10 cellular contexts compared by ENCODE assay signal in the genomic region with DNA sequence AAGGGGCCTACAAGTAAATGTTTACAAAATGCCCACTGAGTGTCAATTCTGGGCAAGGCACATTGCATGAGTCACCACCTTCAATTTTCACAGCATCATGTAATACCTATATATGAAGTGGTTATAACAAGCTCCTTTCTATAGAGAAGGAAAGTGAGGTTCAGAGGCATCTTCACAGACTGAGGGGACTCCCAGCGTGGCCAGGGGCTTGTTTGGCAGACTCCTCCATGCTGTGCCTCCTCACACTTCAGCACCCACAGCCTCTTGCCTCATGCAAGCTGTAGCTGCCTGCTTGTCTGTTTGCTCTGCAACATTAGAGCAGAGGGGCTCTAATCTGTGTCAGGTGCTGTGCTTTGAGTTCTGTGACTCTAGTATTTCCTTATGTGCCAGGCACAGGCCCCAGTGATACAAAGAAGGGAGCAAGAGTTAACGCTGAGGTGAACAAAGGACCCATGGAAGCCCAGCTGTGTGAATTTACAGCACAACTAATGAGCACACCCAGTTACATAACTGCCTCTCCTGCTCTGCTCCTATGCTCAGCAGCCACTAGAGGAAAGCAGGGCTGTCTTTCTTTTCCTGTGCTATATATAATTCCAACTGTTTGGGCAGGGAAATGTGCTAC.
DNase-seq lines count a peak whose midpoint lies in the region; ATAC-seq and TF ChIP-seq lines count a peak whose summit lies in the region.
"Had no signal": no experiment of that assay in that cellular context is flagged by ENCODE, and none has a peak within 500 bp of the region (broad histone marks: within the 10 kb centered on the region; RNA-seq: fewer than 3 reads in every experiment).

No MANE protein-coding gene starts in this region.

- H3K27me3 ChIP-seq in RWPE2 (ENCODE audit: insufficient read depth, poor library complexity, severe bottlenecking), result no peaks in the 10 kb centered on the region
- H3K27me3 ChIP-seq in heart left ventricle, result no peaks in the 10 kb centered on the region
- no peaks in the 10 kb centered on the region for H3K27me3 ChIP-seq in psoas muscle (ENCODE audit: insufficient read depth in 3 of 3, low read length in 2 of 3)
- no peaks in the 10 kb centered on the region for H3K27me3 ChIP-seq in naive thymus-derived CD4-positive, alpha-beta T cell (ENCODE audit: control insufficient read depth in 2 of 2, insufficient read depth in 2 of 2, low read length in 2 of 2)

- H3K4me1 ChIP-seq in RWPE2 (ENCODE audit: insufficient read depth, poor library complexity, severe bottlenecking), result peaks cover 52% of the 10 kb centered on the region
- H3K4me1 ChIP-seq in heart left ventricle, result peaks cover 26 to 69% (median 57%) of the 10 kb centered on the region in 12 donors
- H3K4me1 ChIP-seq in psoas muscle, result peaks cover 66% of the 10 kb centered on the region
- peaks cover 0 to 6% of the 10 kb centered on the region in 2 donors for H3K4me1 ChIP-seq in naive thymus-derived CD4-positive, alpha-beta T cell (ENCODE audit: control insufficient read depth in 2 of 2, insufficient read depth in 2 of 2, low read length in 2 of 2)

- H3K4me1 Mint-ChIP-seq in naive thymus-derived CD4-positive, alpha-beta T cell, result peaks cover 9 to 20% (median 15%) of the 10 kb centered on the region in 7 donors

- WGBS in heart left ventricle, 4 donors, result 35 to 36% (median 36%) methylated on average over 2 of the region's 2 CpGs
- 29 to 50% (median 30%) methylated on average over 2 of the region's 2 CpGs for WGBS in psoas muscle, 3 donors

- TF ChIP-seq CTCF in RWPE2 (IDR thresholded peaks at IDR 0.05; ENCODE audit: poor library complexity, severe bottlenecking) (peak; percentile 37), heart left ventricle (IDR thresholded peaks at IDR 0.05) (peak in 5 of 12 donors; percentile 27 to 50 (median 41)), psoas muscle (IDR thresholded peaks at IDR 0.05) (peak; percentile 25)

- peaks cover 0 to 5% (median 0%) of the 10 kb centered on the region in 5 donors for H3K36me3 Mint-ChIP-seq in naive thymus-derived CD4-positive, alpha-beta T cell

- H3K9me3 ChIP-seq in RWPE2 (ENCODE audit: severe bottlenecking) (no peaks in the 10 kb centered on the region), heart left ventricle (no peaks in the 10 kb centered on the region), psoas muscle (no peaks in the 10 kb centered on the region)
- no peaks in the 10 kb centered on the region for H3K9me3 ChIP-seq in naive thymus-derived CD4-positive, alpha-beta T cell (ENCODE audit: control insufficient read depth in 2 of 3, low read length in 3 of 3)

- no peak overlapping the region for H3K4me3 ChIP-seq in RWPE2 (ENCODE audit: severe bottlenecking)
- no peak overlapping the region for H3K4me3 ChIP-seq in heart left ventricle
- H3K4me3 ChIP-seq in psoas muscle, result no peak overlapping the region
- H3K4me3 ChIP-seq in naive thymus-derived CD4-positive, alpha-beta T cell (ENCODE audit: low read length), result no peak overlapping the region

- H3K27ac Mint-ChIP-seq in naive thymus-derived CD4-positive, alpha-beta T cell, result peak overlapping the region in 1 of 9 donors; percentile 11
- H3K27ac Mint-ChIP-seq: activated naive CD8-positive, alpha-beta T cell treated with anti-CD3 and anti-CD28 coated beads, Interleukin-2, amount 10 ng/mL, durations not matched to agents 7 days and 5 days had no signal

- intact Hi-C loops in heart left ventricle (cut with DNase I) (loop anchor here in 8 of 10 donors (5.0 to 10.0 kb wide), 8 partner anchors 72 to 162 kb away; a partner anchor contains a TSS), psoas muscle (cut with DNase I) (loop anchor here in 1 of 2 donors (5.0 kb wide), 2 partner anchors 72 to 97 kb away; a partner anchor contains a TSS)
- intact Hi-C loops in naive thymus-derived CD4-positive, alpha-beta T cell (cut with micrococcal nuclease), result no loop called here

- ATAC-seq in RWPE2 (ENCODE audit: low read depth) (no peak), heart left ventricle (peak; percentile 52 to 81 (median 67)), psoas muscle (peak in 3 of 4 donors; percentile 31 to 66 (median 38)), GM21528 (IDR thresholded peaks at IDR 0.05; ENCODE audit: low FRiP score, unreplicated experiment) (no peak)
- no peak for ATAC-seq in naive thymus-derived CD4-positive, alpha-beta T cell

- CTCF ChIA-PET in naive thymus-derived CD4-positive, alpha-beta T cell (lab: Charles Lee), result interaction anchor here (1.0 kb wide), 1 partner anchor 12 kb away, joined by 3 read pairs; no protein-coding TSS in a partner anchor

- H3K36me3 ChIP-seq in RWPE2 (ENCODE audit: low read depth), result peaks cover 3% of the 10 kb centered on the region; the same call in 1 of the 2 replicates
- no peaks in the 10 kb centered on the region for H3K36me3 ChIP-seq in heart left ventricle
- no peaks in the 10 kb centered on the region for H3K36me3 ChIP-seq in psoas muscle (ENCODE audit: insufficient read depth in 1 of 2, low read depth in 1 of 2)
- no peaks in the 10 kb centered on the region for H3K36me3 ChIP-seq in naive thymus-derived CD4-positive, alpha-beta T cell (ENCODE audit: control insufficient read depth in 2 of 3, insufficient read depth in 3 of 3, low read length in 3 of 3)

- H3K27me3 Mint-ChIP-seq in naive thymus-derived CD4-positive, alpha-beta T cell, result no peaks in the 10 kb centered on the region
- H3K27me3 Mint-ChIP-seq: activated naive CD8-positive, alpha-beta T cell treated with anti-CD3 and anti-CD28 coated beads, Interleukin-2, amount 10 ng/mL, durations not matched to agents 7 days and 5 days had no signal

- DNase-seq in ELR (ENCODE audit: low read depth) (peak; percentile 38), RWPE2 (ENCODE audit: low spot score) (no peak), heart left ventricle (peak in 2 of 5 donors; percentile 34 to 39), psoas muscle (no peak), AG08395 (ENCODE audit: low spot score) (no peak), glomerular visceral epithelial cell (ENCODE audit: extremely low spot score) (no peak)
- no peak for DNase-seq in naive thymus-derived CD4-positive, alpha-beta T cell
- DNase-seq: activated naive CD8-positive, alpha-beta T cell treated with anti-CD3 and anti-CD28 coated beads, Interleukin-2, amount 10 ng/mL, durations not matched to agents 7 days and 5 days had no signal

- H3K27ac ChIP-seq in RWPE2 (ENCODE audit: poor library complexity, severe bottlenecking), result peak overlapping the region; percentile 99
- H3K27ac ChIP-seq in heart left ventricle, result peak overlapping the region; percentile 53 to 95 (median 89)
- peak overlapping the region; percentile 50 for H3K27ac ChIP-seq in psoas muscle
- H3K27ac ChIP-seq in naive thymus-derived CD4-positive, alpha-beta T cell (ENCODE audit: low read depth, low read length), result no peak overlapping the region

- no peak overlapping the region for H3K4me3 Mint-ChIP-seq in naive thymus-derived CD4-positive, alpha-beta T cell
- H3K4me3 Mint-ChIP-seq: activated naive CD8-positive, alpha-beta T cell treated with anti-CD3 and anti-CD28 coated beads, Interleukin-2, amount 10 ng/mL, durations not matched to agents 7 days and 5 days; nephron had no signal

- no peaks in the 10 kb centered on the region for H3K9me3 Mint-ChIP-seq in naive thymus-derived CD4-positive, alpha-beta T cell
- H3K9me3 Mint-ChIP-seq: activated naive CD8-positive, alpha-beta T cell treated with anti-CD3 and anti-CD28 coated beads, Interleukin-2, amount 10 ng/mL, durations not matched to agents 7 days and 5 days had no signal

- POLR2A ChIA-PET in naive thymus-derived CD4-positive, alpha-beta T cell (lab: Charles Lee), result interaction anchor here (0.5 kb wide), 1 partner anchor 32 kb away, joined by 3 read pairs; no protein-coding TSS in a partner anchor

- TF ChIP-seq POLR2A in heart left ventricle (IDR thresholded peaks at IDR 0.05), result no peak

Comparison
In these comparisons a context has a peak if more than half of its experiments do, and no peak if none do; other contexts are left out.
1. ATAC-seq: peak in heart left ventricle (4 of 4) and psoas muscle (3 of 4); none in RWPE2 (single experiment), GM21528 (single experiment) and naive thymus-derived CD4-positive, alpha-beta T cell (single experiment).
2. intact Hi-C loops: an anchor here in heart left ventricle (5.0 to 10.0 kb wide); none called in naive thymus-derived CD4-positive, alpha-beta T cell.